In the genomic region with DNA sequence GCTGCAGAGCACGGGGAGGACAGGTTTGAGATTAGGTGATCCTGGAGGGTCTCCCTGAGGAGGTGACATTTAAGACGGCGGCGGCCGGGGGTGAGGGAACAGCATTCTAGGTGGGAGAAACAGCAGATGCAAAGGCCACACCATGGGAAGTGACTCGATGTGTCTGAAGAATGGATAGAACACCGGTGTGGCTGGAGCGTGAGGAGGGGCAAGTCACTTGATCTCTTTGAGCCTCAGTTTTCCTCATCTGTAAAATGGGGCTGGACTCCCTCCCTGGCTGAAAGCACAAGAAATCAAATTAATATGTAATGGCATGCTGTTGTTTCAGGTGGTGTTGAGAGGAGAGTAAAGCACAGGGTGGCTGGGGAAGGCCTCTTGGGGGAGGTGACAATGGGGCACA, we compare ENCODE assay signal across 2 cellular contexts.
TF ChIP-seq lines count a peak whose summit lies in the region.

No MANE protein-coding gene starts in this region.

TF ChIP-seq in K562, 482 proteins besides CTCF, POLR2A, EP300 and RAD21:
- TF ChIP-seq KDM1A (IDR thresholded peaks at IDR 0.05) (peak; percentile 14 to 44; a peak in 2 of 4 replicates), TRIM25 (IDR thresholded peaks at IDR 0.05; ENCODE audit: borderline replicate concordance) (no peak), ADNP (tag; IDR thresholded peaks at IDR 0.05) (peak; percentile 59; the same call in 1 of the 2 replicates), RCOR1 (IDR thresholded peaks at IDR 0.05; ENCODE audit: borderline replicate concordance in 1 of 2, low read depth in 2 of 2, low read length in 2 of 2) (0 out of 4 replicates have a peak, but pooled peaks of 1 of the 2 experiments have one; percentile 46), BCOR (IDR thresholded peaks at IDR 0.05) (peak; percentile 87), RBM25 (IDR thresholded peaks at IDR 0.05; ENCODE audit: low read depth, low read length, severe bottlenecking) (peak; percentile 84), ZFP36 (IDR thresholded peaks at IDR 0.05; ENCODE audit: low read depth, low read length, partially characterized antibody) (peak; percentile 21), SMARCA5 (IDR thresholded peaks at IDR 0.05) (peak; percentile 54; the same call in 1 of the 2 replicates), CHCHD3 (CRISPR knock-in tag; IDR thresholded peaks at IDR 0.05) (no peak)

TF ChIP-seq in HepG2, 621 proteins besides CTCF, POLR2A, EP300 and RAD21:
- TF ChIP-seq ZNF260 (CRISPR knock-in tag; IDR thresholded peaks at IDR 0.05; ENCODE audit: borderline replicate concordance, low read depth) (no peak), ZNF629 (CRISPR knock-in tag; conservative IDR thresholded peaks at IDR 0.05) (peak; percentile 72)
